1 cellular context compared by ENCODE assay signal in the genomic region with DNA sequence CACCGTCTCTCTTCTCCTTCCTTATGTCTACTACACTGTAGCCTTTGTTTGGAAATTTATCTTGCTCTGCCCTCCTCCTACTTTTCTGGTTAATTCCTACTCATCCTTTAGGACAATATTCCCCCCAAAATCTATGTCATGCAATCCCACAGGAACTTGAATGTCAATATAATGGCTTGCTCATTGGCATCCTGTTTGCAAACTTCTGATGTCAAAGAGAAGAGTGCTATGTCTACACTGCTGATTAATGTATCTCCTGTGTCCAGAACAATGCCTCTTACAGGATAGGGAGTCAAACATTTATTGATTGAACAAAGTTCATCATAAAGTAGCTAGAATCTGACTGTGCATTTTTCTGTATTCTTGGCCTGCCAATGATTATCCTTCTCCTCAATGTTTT.
TF ChIP-seq lines count a peak whose summit lies in the region.

No MANE protein-coding gene starts in this region.

TF ChIP-seq in HepG2, 621 proteins besides CTCF, POLR2A, EP300 and RAD21 (continued from another document and continues in another):
- TF ChIP-seq, protein P1, sequence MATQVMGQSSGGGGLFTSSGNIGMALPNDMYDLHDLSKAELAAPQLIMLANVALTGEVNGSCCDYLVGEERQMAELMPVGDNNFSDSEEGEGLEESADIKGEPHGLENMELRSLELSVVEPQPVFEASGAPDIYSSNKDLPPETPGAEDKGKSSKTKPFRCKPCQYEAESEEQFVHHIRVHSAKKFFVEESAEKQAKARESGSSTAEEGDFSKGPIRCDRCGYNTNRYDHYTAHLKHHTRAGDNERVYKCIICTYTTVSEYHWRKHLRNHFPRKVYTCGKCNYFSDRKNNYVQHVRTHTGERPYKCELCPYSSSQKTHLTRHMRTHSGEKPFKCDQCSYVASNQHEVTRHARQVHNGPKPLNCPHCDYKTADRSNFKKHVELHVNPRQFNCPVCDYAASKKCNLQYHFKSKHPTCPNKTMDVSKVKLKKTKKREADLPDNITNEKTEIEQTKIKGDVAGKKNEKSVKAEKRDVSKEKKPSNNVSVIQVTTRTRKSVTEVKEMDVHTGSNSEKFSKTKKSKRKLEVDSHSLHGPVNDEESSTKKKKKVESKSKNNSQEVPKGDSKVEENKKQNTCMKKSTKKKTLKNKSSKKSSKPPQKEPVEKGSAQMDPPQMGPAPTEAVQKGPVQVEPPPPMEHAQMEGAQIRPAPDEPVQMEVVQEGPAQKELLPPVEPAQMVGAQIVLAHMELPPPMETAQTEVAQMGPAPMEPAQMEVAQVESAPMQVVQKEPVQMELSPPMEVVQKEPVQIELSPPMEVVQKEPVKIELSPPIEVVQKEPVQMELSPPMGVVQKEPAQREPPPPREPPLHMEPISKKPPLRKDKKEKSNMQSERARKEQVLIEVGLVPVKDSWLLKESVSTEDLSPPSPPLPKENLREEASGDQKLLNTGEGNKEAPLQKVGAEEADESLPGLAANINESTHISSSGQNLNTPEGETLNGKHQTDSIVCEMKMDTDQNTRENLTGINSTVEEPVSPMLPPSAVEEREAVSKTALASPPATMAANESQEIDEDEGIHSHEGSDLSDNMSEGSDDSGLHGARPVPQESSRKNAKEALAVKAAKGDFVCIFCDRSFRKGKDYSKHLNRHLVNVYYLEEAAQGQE (IDR thresholded peaks at IDR 0.05; ENCODE audit: borderline replicate concordance in 1 of 2, low read depth in 1 of 2, low read length in 2 of 2) = 0 out of 4 replicates have a peak, but pooled peaks of 1 of the 2 experiments have one; percentile 16
- 0 out of 2 replicates have a peak, but pooled peaks have one; percentile 43 for TF ChIP-seq MEIS2 (CRISPR knock-in tag; IDR thresholded peaks at IDR 0.05)
- TF ChIP-seq ZSCAN31 (CRISPR knock-in tag; IDR thresholded peaks at IDR 0.05; ENCODE audit: low read depth) = no peak
- TF ChIP-seq LCORL (IDR thresholded peaks at IDR 0.05) = peak; percentile 91
- 0 out of 2 replicates have a peak, but pooled peaks have one; percentile 34 for TF ChIP-seq LCORL (CRISPR knock-in tag; IDR thresholded peaks at IDR 0.05)
- peak; percentile 75; the same call in 1 of the 2 replicates for TF ChIP-seq NFIC (IDR thresholded peaks at IDR 0.05; ENCODE audit: low read length)
- TF ChIP-seq, protein P2, sequence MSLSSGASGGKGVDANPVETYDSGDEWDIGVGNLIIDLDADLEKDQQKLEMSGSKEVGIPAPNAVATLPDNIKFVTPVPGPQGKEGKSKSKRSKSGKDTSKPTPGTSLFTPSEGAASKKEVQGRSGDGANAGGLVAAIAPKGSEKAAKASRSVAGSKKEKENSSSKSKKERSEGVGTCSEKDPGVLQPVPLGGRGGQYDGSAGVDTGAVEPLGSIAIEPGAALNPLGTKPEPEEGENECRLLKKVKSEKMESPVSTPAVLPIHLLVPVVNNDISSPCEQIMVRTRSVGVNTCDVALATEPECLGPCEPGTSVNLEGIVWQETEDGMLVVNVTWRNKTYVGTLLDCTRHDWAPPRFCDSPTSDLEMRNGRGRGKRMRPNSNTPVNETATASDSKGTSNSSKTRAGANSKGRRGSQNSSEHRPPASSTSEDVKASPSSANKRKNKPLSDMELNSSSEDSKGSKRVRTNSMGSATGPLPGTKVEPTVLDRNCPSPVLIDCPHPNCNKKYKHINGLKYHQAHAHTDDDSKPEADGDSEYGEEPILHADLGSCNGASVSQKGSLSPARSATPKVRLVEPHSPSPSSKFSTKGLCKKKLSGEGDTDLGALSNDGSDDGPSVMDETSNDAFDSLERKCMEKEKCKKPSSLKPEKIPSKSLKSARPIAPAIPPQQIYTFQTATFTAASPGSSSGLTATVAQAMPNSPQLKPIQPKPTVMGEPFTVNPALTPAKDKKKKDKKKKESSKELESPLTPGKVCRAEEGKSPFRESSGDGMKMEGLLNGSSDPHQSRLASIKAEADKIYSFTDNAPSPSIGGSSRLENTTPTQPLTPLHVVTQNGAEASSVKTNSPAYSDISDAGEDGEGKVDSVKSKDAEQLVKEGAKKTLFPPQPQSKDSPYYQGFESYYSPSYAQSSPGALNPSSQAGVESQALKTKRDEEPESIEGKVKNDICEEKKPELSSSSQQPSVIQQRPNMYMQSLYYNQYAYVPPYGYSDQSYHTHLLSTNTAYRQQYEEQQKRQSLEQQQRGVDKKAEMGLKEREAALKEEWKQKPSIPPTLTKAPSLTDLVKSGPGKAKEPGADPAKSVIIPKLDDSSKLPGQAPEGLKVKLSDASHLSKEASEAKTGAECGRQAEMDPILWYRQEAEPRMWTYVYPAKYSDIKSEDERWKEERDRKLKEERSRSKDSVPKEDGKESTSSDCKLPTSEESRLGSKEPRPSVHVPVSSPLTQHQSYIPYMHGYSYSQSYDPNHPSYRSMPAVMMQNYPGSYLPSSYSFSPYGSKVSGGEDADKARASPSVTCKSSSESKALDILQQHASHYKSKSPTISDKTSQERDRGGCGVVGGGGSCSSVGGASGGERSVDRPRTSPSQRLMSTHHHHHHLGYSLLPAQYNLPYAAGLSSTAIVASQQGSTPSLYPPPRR (CRISPR knock-in tag; IDR thresholded peaks at IDR 0.05; ENCODE audit: borderline replicate concordance) = peak; percentile 49; the same call in 1 of the 2 replicates
- TF ChIP-seq TBX3 (IDR thresholded peaks at IDR 0.05; ENCODE audit: borderline replicate concordance) = peak; percentile 29; the same call in 1 of the 2 replicates
- peak; percentile 64; the same call in 1 of the 2 replicates for TF ChIP-seq ELF3 (CRISPR knock-in tag; IDR thresholded peaks at IDR 0.05)
- no peak for TF ChIP-seq STAG1 (CRISPR knock-in tag; IDR thresholded peaks at IDR 0.05)
- peak; percentile 93 for TF ChIP-seq ZBTB21 (CRISPR knock-in tag; IDR thresholded peaks at IDR 0.05)
- TF ChIP-seq DPF2 (CRISPR knock-in tag; IDR thresholded peaks at IDR 0.05; ENCODE audit: borderline replicate concordance, low read depth) = peak; percentile 72; the same call in 1 of the 2 replicates
- TF ChIP-seq NONO (IDR thresholded peaks at IDR 0.05) = no peak
- TF ChIP-seq NONO (CRISPR knock-in tag; conservative IDR thresholded peaks at IDR 0.05) = peak; percentile 58; the same call in 1 of the 2 replicates
- TF ChIP-seq NCOA2 (CRISPR knock-in tag; IDR thresholded peaks at IDR 0.05) = peak; percentile 84
- no peak for TF ChIP-seq ZNF101 (CRISPR knock-in tag; IDR thresholded peaks at IDR 0.05; ENCODE audit: borderline replicate concordance, low read depth)
- peak; percentile 63 for TF ChIP-seq SAP130 (CRISPR knock-in tag; IDR thresholded peaks at IDR 0.05; ENCODE audit: low read depth)
- no peak for TF ChIP-seq ZNF567 (CRISPR knock-in tag; IDR thresholded peaks at IDR 0.05; ENCODE audit: borderline replicate concordance)
- no peak for TF ChIP-seq ZNF496 (CRISPR knock-in tag; IDR thresholded peaks at IDR 0.05; ENCODE audit: insufficient replicate concordance)
- TF ChIP-seq REXO4 (CRISPR knock-in tag; IDR thresholded peaks at IDR 0.05; ENCODE audit: borderline replicate concordance) = no peak
- peak; percentile 38; the same call in 1 of the 2 replicates for TF ChIP-seq BCL6 (CRISPR knock-in tag; IDR thresholded peaks at IDR 0.05)
- TF ChIP-seq FOXJ3 (CRISPR knock-in tag; IDR thresholded peaks at IDR 0.05; ENCODE audit: borderline replicate concordance) = peak; percentile 41; the same call in 1 of the 2 replicates
- TF ChIP-seq, protein P3, sequence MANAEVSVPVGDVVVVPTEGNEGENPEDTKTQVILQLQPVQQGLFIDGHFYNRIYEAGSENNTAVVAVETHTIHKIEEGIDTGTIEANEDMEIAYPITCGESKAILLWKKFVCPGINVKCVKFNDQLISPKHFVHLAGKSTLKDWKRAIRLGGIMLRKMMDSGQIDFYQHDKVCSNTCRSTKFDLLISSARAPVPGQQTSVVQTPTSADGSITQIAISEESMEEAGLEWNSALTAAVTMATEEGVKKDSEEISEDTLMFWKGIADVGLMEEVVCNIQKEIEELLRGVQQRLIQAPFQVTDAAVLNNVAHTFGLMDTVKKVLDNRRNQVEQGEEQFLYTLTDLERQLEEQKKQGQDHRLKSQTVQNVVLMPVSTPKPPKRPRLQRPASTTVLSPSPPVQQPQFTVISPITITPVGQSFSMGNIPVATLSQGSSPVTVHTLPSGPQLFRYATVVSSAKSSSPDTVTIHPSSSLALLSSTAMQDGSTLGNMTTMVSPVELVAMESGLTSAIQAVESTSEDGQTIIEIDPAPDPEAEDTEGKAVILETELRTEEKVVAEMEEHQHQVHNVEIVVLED (CRISPR knock-in tag; IDR thresholded peaks at IDR 0.05; ENCODE audit: borderline replicate concordance) = no peak
- peak; percentile 70 for TF ChIP-seq TEAD3 (CRISPR knock-in tag; optimal IDR thresholded peaks at IDR 0.05; ENCODE audit: borderline replicate concordance)
- TF ChIP-seq CREM (IDR thresholded peaks at IDR 0.05) = peak; percentile 72
- TF ChIP-seq CREM (CRISPR knock-in tag; IDR thresholded peaks at IDR 0.05) = no peak
- TF ChIP-seq, protein P4, sequence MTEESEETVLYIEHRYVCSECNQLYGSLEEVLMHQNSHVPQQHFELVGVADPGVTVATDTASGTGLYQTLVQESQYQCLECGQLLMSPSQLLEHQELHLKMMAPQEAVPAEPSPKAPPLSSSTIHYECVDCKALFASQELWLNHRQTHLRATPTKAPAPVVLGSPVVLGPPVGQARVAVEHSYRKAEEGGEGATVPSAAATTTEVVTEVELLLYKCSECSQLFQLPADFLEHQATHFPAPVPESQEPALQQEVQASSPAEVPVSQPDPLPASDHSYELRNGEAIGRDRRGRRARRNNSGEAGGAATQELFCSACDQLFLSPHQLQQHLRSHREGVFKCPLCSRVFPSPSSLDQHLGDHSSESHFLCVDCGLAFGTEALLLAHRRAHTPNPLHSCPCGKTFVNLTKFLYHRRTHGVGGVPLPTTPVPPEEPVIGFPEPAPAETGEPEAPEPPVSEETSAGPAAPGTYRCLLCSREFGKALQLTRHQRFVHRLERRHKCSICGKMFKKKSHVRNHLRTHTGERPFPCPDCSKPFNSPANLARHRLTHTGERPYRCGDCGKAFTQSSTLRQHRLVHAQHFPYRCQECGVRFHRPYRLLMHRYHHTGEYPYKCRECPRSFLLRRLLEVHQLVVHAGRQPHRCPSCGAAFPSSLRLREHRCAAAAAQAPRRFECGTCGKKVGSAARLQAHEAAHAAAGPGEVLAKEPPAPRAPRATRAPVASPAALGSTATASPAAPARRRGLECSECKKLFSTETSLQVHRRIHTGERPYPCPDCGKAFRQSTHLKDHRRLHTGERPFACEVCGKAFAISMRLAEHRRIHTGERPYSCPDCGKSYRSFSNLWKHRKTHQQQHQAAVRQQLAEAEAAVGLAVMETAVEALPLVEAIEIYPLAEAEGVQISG (CRISPR knock-in tag; IDR thresholded peaks at IDR 0.05) = no peak
- no peak for TF ChIP-seq ZNF33A (CRISPR knock-in tag; IDR thresholded peaks at IDR 0.05; ENCODE audit: borderline replicate concordance)
- TF ChIP-seq, protein P5, sequence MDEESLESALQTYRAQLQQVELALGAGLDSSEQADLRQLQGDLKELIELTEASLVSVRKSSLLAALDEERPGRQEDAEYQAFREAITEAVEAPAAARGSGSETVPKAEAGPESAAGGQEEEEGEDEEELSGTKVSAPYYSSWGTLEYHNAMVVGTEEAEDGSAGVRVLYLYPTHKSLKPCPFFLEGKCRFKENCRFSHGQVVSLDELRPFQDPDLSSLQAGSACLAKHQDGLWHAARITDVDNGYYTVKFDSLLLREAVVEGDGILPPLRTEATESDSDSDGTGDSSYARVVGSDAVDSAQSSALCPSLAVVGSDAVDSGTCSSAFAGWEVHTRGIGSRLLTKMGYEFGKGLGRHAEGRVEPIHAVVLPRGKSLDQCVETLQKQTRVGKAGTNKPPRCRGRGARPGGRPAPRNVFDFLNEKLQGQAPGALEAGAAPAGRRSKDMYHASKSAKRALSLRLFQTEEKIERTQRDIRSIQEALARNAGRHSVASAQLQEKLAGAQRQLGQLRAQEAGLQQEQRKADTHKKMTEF (CRISPR knock-in tag; IDR thresholded peaks at IDR 0.05) = peak; percentile 77
- TF ChIP-seq MED1 (CRISPR knock-in tag; IDR thresholded peaks at IDR 0.05) = peak; percentile 42; the same call in 1 of the 2 replicates
- 0 out of 2 replicates have a peak, but pooled peaks have one; percentile 31 for TF ChIP-seq NFKBIZ (CRISPR knock-in tag; IDR thresholded peaks at IDR 0.05)
- peak; percentile 70 for TF ChIP-seq HDAC1 (CRISPR knock-in tag; IDR thresholded peaks at IDR 0.05)
- TF ChIP-seq ZNF816 (CRISPR knock-in tag; IDR thresholded peaks at IDR 0.05; ENCODE audit: borderline replicate concordance) = peak; percentile 44; the same call in 1 of the 2 replicates
- TF ChIP-seq, protein P6, sequence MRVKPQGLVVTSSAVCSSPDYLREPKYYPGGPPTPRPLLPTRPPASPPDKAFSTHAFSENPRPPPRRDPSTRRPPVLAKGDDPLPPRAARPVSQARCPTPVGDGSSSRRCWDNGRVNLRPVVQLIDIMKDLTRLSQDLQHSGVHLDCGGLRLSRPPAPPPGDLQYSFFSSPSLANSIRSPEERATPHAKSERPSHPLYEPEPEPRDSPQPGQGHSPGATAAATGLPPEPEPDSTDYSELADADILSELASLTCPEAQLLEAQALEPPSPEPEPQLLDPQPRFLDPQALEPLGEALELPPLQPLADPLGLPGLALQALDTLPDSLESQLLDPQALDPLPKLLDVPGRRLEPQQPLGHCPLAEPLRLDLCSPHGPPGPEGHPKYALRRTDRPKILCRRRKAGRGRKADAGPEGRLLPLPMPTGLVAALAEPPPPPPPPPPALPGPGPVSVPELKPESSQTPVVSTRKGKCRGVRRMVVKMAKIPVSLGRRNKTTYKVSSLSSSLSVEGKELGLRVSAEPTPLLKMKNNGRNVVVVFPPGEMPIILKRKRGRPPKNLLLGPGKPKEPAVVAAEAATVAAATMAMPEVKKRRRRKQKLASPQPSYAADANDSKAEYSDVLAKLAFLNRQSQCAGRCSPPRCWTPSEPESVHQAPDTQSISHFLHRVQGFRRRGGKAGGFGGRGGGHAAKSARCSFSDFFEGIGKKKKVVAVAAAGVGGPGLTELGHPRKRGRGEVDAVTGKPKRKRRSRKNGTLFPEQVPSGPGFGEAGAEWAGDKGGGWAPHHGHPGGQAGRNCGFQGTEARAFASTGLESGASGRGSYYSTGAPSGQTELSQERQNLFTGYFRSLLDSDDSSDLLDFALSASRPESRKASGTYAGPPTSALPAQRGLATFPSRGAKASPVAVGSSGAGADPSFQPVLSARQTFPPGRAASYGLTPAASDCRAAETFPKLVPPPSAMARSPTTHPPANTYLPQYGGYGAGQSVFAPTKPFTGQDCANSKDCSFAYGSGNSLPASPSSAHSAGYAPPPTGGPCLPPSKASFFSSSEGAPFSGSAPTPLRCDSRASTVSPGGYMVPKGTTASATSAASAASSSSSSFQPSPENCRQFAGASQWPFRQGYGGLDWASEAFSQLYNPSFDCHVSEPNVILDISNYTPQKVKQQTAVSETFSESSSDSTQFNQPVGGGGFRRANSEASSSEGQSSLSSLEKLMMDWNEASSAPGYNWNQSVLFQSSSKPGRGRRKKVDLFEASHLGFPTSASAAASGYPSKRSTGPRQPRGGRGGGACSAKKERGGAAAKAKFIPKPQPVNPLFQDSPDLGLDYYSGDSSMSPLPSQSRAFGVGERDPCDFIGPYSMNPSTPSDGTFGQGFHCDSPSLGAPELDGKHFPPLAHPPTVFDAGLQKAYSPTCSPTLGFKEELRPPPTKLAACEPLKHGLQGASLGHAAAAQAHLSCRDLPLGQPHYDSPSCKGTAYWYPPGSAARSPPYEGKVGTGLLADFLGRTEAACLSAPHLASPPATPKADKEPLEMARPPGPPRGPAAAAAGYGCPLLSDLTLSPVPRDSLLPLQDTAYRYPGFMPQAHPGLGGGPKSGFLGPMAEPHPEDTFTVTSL (CRISPR knock-in tag; IDR thresholded peaks at IDR 0.05; ENCODE audit: borderline replicate concordance) = peak; percentile 91
- TF ChIP-seq ZFP1 (CRISPR knock-in tag; IDR thresholded peaks at IDR 0.05) = no peak
- peak; percentile 74; the same call in 1 of the 2 replicates for TF ChIP-seq YEATS2 (CRISPR knock-in tag; IDR thresholded peaks at IDR 0.05; ENCODE audit: borderline replicate concordance)
- no peak for TF ChIP-seq SIN3B (IDR thresholded peaks at IDR 0.05; ENCODE audit: low read length)
- TF ChIP-seq SOX13 (IDR thresholded peaks at IDR 0.05) = peak; percentile 90
- TF ChIP-seq SOX13 (CRISPR knock-in tag; conservative IDR thresholded peaks at IDR 0.05 in 1 of 2, IDR thresholded peaks at IDR 0.05 in 1 of 2) = peak in 1 of 2 experiments; percentile 98; a peak in 2 of 4 replicates
- no peak for TF ChIP-seq FOXP1 (IDR thresholded peaks at IDR 0.05)
- TF ChIP-seq FOXP1 (CRISPR knock-in tag; IDR thresholded peaks at IDR 0.05) = peak; percentile 62; the same call in 1 of the 2 replicates
